Comparison of ENCODE assay signal across 9 cellular contexts in the genomic region with DNA sequence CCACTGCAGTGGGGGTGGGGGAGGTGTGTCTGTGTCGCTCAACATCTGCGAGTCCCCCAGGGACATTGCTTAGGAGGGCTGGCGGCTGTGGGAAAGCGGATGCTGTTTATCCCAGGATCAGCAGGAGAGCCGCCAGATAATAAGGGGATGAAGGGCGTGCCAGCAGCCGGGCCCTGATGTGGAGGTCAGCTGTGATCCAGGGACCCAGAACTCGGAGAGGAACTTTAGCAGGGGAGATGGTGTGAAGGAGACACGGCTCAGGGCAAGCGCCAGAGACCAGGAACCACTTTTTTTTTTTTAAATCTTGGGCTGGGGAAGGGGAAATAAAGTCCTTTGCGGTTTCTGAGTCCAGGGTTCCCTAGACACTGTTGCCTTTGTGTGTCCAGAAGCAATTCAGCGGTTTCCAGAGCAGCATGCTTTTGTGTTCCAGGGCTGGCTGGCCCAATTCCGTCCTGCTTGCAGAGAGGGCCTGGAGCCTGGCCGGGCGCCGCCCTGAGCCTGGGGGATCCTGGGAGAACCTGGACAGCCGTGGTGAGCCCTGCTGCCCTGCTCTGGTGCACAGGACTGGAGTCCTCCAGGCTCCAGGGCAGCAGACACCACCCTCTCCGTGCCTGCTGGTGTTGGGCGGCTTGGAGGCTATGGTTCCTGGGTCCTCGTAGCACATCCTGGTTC. TPM values are rescaled to one million over a fixed set of nuclear protein-coding genes. Genes with fewer than 3 reads are reported as not detected.
A peak's percentile ranks its signal among the peaks of the same experiment; 100 is the strongest.
DNase-seq lines count a peak whose midpoint lies in the region.
"Had no signal": no experiment of that assay in that cellular context is flagged by ENCODE, and none has a peak within 500 bp of the region (broad histone marks: within the 10 kb centered on the region; RNA-seq: fewer than 3 reads in every experiment).

A gene with protein sequence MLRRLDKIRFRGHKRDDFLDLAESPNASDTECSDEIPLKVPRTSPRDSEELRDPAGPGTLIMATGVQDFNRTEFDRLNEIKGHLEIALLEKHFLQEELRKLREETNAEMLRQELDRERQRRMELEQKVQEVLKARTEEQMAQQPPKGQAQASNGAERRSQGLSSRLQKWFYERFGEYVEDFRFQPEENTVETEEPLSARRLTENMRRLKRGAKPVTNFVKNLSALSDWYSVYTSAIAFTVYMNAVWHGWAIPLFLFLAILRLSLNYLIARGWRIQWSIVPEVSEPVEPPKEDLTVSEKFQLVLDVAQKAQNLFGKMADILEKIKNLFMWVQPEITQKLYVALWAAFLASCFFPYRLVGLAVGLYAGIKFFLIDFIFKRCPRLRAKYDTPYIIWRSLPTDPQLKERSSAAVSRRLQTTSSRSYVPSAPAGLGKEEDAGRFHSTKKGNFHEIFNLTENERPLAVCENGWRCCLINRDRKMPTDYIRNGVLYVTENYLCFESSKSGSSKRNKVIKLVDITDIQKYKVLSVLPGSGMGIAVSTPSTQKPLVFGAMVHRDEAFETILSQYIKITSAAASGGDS (plus strand): TSS at position 557 of the 672 bp plus-strand sequence. CDS start 6,414 bp downstream, outside the sequence.

- intact Hi-C loops in T-helper 1 cell treated with Interleukin-12 subunit alpha and Interleukin-12 subunit beta and Interleukin-4 antibody, amounts not matched to agents 30 ng/mL and 1 ng/mL, for 36 hours (cut with micrococcal nuclease) = no loop called here

- no peak for DNase-seq in T-helper 1 cell
- peak; percentile 42 for DNase-seq in islet precursor cell
- DNase-seq in RPMI8226 = no peak
- no peak for DNase-seq in NCI-H446 (lab: John Stamatoyannopoulos, UW)
- no peak for DNase-seq in activated gamma-delta T cell (lab: John Stamatoyannopoulos, UW)

- H3K36me3 ChIP-seq in subcutaneous abdominal adipose tissue (ENCODE audit: control insufficient read depth in 5 of 5, insufficient read depth in 5 of 5, low read length in 5 of 5) = no peaks in the 10 kb centered on the region

- H3K4me1 ChIP-seq in subcutaneous abdominal adipose tissue (ENCODE audit: control insufficient read depth in 5 of 5, insufficient read depth in 5 of 5, low read length in 5 of 5) = peaks cover 15 to 62% (median 54%) of the 10 kb centered on the region in 5 donors
- H3K4me1 ChIP-seq: parathyroid adenoma had no signal

- no peaks in the 10 kb centered on the region for H3K9me3 ChIP-seq in subcutaneous abdominal adipose tissue (ENCODE audit: control insufficient read depth in 5 of 5, low read length in 5 of 5)

- H3K27me3 ChIP-seq in subcutaneous abdominal adipose tissue (ENCODE audit: control insufficient read depth in 5 of 5, insufficient read depth in 4 of 5, low read length in 5 of 5) = no peaks in the 10 kb centered on the region

- peak within 1 kb of the TSS in 1 of 5 donors; percentile 62 for H3K9ac ChIP-seq in subcutaneous abdominal adipose tissue (ENCODE audit: low read length in 5 of 5)
- H3K9ac ChIP-seq: parathyroid adenoma had no signal

- H3K4me3 ChIP-seq in subcutaneous abdominal adipose tissue (ENCODE audit: low read depth in 1 of 5, low read length in 5 of 5) = no peak within 1 kb of the TSS

- WGBS in adipose tissue, 3 donors = 22 to 52% (median 31%) methylated on average over 20 of the region's 20 CpGs

- H3K27ac ChIP-seq in adipose tissue (ENCODE audit: low read depth, low read length) (no peak within 1 kb of the TSS), subcutaneous abdominal adipose tissue (ENCODE audit: low read depth, low read length) (peak within 1 kb of the TSS; percentile 76)
- H3K27ac ChIP-seq: parathyroid adenoma had no signal

RNA-seq across cellular contexts. Expression of the gene that starts here (rescaled TPM):
- total RNA-seq in T-helper 1 cell treated with Interleukin-12 subunit alpha and Interleukin-12 subunit beta and Interleukin-4 antibody, amounts not matched to agents 30 ng/mL and 1 ng/mL, for 36 hours = 65.9 and 69.5 TPM in 2 replicates
- 10 to 100 TPM; 12.0 to 23.9 (median 12.1) TPM for polyA plus RNA-seq in adipose tissue
